7 cellular contexts compared by ENCODE assay signal in the genomic region with DNA sequence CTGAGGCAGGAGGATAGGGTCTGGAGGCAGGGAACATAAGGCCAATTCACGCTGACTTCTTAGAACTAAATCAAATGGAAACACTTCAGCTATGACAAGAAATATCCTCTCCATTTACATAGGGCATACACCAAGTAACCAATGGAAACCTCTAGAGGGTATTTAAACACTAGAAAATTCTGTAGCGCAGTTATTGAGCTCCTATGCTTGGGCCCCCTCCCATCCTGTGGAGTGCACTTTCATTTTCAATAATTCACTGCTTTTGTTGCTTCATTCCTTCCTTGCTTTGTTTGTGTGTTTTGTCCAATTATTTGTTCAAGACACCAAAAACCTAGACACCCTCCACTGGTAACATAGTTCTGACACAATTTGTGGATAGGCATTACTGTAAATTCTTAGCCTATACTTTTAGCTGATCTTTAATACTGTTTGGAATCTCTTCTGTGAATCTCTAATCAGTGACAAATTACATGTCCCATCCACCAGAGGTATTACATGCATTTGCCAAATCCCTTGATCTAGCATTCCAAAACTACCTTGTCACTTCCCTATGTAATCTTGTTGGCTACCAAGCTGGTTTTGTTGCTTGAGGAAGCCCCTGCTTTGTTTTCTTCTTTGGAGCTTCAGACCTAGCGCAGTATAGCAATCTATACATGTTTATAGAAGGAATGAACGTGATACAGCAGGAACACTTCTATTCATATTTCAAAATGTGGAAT.
A peak's percentile ranks its signal among the peaks of the same experiment; 100 is the strongest.
DNase-seq lines count a peak whose midpoint lies in the region; ATAC-seq and TF ChIP-seq lines count a peak whose summit lies in the region.

No MANE protein-coding gene starts in this region.

- H3K4me3 Mint-ChIP-seq in activated naive CD8-positive, alpha-beta T cell treated with anti-CD3 and anti-CD28 coated beads for 36 hours: peak overlapping the region; percentile 49
- H3K4me3 Mint-ChIP-seq in progenitor cell of endocrine pancreas (ENCODE audit: low read depth): no peak overlapping the region

- no peaks in the 10 kb centered on the region for H3K27me3 Mint-ChIP-seq in activated naive CD8-positive, alpha-beta T cell treated with anti-CD3 and anti-CD28 coated beads for 36 hours
- H3K27me3 Mint-ChIP-seq in progenitor cell of endocrine pancreas: no peaks in the 10 kb centered on the region

- H3K4me1 Mint-ChIP-seq in activated naive CD8-positive, alpha-beta T cell treated with anti-CD3 and anti-CD28 coated beads for 36 hours: peaks cover 67% of the 10 kb centered on the region
- peaks cover 7% of the 10 kb centered on the region for H3K4me1 Mint-ChIP-seq in progenitor cell of endocrine pancreas (ENCODE audit: low read depth)

- H3K36me3 Mint-ChIP-seq in activated naive CD8-positive, alpha-beta T cell treated with anti-CD3 and anti-CD28 coated beads for 36 hours: peaks cover 39% of the 10 kb centered on the region
- no peaks in the 10 kb centered on the region for H3K36me3 Mint-ChIP-seq in progenitor cell of endocrine pancreas (ENCODE audit: insufficient read depth)

- peaks cover 3% of the 10 kb centered on the region for H3K9me3 Mint-ChIP-seq in activated naive CD8-positive, alpha-beta T cell treated with anti-CD3 and anti-CD28 coated beads for 36 hours
- no peaks in the 10 kb centered on the region for H3K9me3 Mint-ChIP-seq in progenitor cell of endocrine pancreas (ENCODE audit: low read depth)

- no peak for TF ChIP-seq CTCF in progenitor cell of endocrine pancreas (IDR thresholded peaks at IDR 0.05; ENCODE audit: unreplicated experiment)

- no peak for DNase-seq in activated naive CD8-positive, alpha-beta T cell treated with anti-CD3 and anti-CD28 coated beads for 36 hours
- DNase-seq in progenitor cell of endocrine pancreas (ENCODE audit: low spot score, unreplicated experiment) (no peak), COLO668 (lab: John Stamatoyannopoulos, UW; ENCODE audit: unreplicated experiment) (no peak)

- ATAC-seq in GM19351 (IDR thresholded peaks at IDR 0.05; ENCODE audit: unreplicated experiment): peak; percentile 35
- ATAC-seq in HG02981 (IDR thresholded peaks at IDR 0.05; ENCODE audit: unreplicated experiment): peak; percentile 38
- ATAC-seq in GM19328 (IDR thresholded peaks at IDR 0.05; ENCODE audit: unreplicated experiment): no peak
- ATAC-seq in HG03469 (IDR thresholded peaks at IDR 0.05; ENCODE audit: unreplicated experiment): no peak

- H3K27ac Mint-ChIP-seq in activated naive CD8-positive, alpha-beta T cell treated with anti-CD3 and anti-CD28 coated beads for 36 hours: peak overlapping the region; percentile 90
- H3K27ac Mint-ChIP-seq in progenitor cell of endocrine pancreas: peak overlapping the region; percentile 45

Comparison
In these comparisons a context has a peak if more than half of its experiments do, and no peak if none do; other contexts are left out.
1. ATAC-seq: peak in GM19351 (single experiment) and HG02981 (single experiment); none in GM19328 (single experiment) and HG03469 (single experiment).